ENCODE assay signal across 8 cellular contexts in the genomic region with DNA sequence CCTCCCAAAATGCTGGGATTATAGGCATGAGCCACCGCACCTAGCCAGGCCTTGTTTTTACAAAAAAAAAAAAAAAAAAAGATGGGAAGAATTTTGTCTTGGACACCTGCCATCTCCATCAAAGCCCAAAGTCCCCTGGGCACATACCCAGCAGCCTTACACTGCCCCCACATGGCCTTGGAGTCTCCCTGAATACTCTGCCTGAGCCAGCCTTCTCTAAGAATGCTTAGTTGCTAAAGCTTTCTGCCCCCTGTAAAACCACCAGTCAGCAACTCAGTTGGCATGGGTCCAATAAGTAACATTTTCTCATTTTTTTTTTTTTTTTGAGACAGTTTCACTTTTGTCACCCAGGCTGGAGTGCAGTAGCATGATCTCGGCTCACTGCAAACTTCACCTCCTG. TPM values are rescaled to one million over a fixed set of nuclear protein-coding genes. Genes with fewer than 3 reads are reported as not detected.
DNase-seq lines count a peak whose midpoint lies in the region; ATAC-seq, FAIRE-seq and TF ChIP-seq lines count a peak whose summit lies in the region.

No MANE protein-coding gene starts in this region.

- H3K4me3 ChIP-seq in cardiac muscle cell (no peak overlapping the region), PC-3 (ENCODE audit: low read length) (no peak overlapping the region), heart right ventricle (no peak overlapping the region), transverse colon (no peak overlapping the region)

- H3K9me3 ChIP-seq in cardiac muscle cell (ENCODE audit: low read depth), result no peaks in the 10 kb centered on the region
- no peaks in the 10 kb centered on the region for H3K9me3 ChIP-seq in PC-3 (ENCODE audit: low read length)
- no peaks in the 10 kb centered on the region for H3K9me3 ChIP-seq in heart right ventricle
- no peaks in the 10 kb centered on the region for H3K9me3 ChIP-seq in transverse colon

- no peaks in the 10 kb centered on the region for H3K27me3 ChIP-seq in cardiac muscle cell
- H3K27me3 ChIP-seq in PC-3 (ENCODE audit: low read length), result no peaks in the 10 kb centered on the region
- H3K27me3 ChIP-seq in heart right ventricle, result no peaks in the 10 kb centered on the region
- H3K27me3 ChIP-seq in transverse colon, result no peaks in the 10 kb centered on the region

- DNase-seq in cardiac muscle cell (ENCODE audit: low read depth in 1 of 2, low spot score in 1 of 2), result peak; percentile 42 to 80
- no peak for DNase-seq in cardiac septum (ENCODE audit: low spot score)
- no peak for DNase-seq in PC-3
- peak in 1 of 2 donors; percentile 39 for DNase-seq in heart right ventricle
- peak; percentile 59 for DNase-seq in transverse colon
- no peak for DNase-seq in GM19239 (ENCODE audit: insufficient read length, low spot score)
- no peak for DNase-seq in stimulated activated CD4-positive, alpha-beta T cell treated with anti-CD3 and anti-CD28 coated beads, Interleukin-4, amount 100 ng/mL, for 1 hour

- H4K20me1 ChIP-seq in PC-3 (ENCODE audit: low read length), result no peaks in the 10 kb centered on the region

- BruUV-seq in PC-3 (replicated peaks; lab: Mats Ljungman, UMichigan), result no TSS peak

- no peaks in the 10 kb centered on the region for H3F3A ChIP-seq in PC-3 (ENCODE audit: low read length, unreplicated experiment)

- H3K9me2 ChIP-seq in PC-3 (replicated peaks; ENCODE audit: low read length), result no peaks in the 10 kb centered on the region

- POLR2A ChIA-PET in PC-3 (lab: Charles Lee; ENCODE audit: unreplicated experiment), result no interaction called here

- H2AFZ ChIP-seq in PC-3 (ENCODE audit: low read length), result no peak overlapping the region

- ATAC-seq in PC-3 (no peak), heart right ventricle (peak in 7 of 8 donors; percentile 48 to 82 (median 74)), HG03565 (IDR thresholded peaks at IDR 0.05; ENCODE audit: unreplicated experiment) (no peak)

- no peak for TF ChIP-seq EP300 in transverse colon (IDR thresholded peaks at IDR 0.05; ENCODE audit: low read depth)

- H3K4me1 ChIP-seq in cardiac muscle cell (ENCODE audit: low read depth) (no peaks in the 10 kb centered on the region), PC-3 (ENCODE audit: insufficient read depth, low read length) (peaks cover 10% of the 10 kb centered on the region), heart right ventricle (peaks cover 0 to 4% (median 0%) of the 10 kb centered on the region in 9 donors), transverse colon (no peaks in the 10 kb centered on the region)

- CTCF ChIA-PET in PC-3 (lab: Charles Lee), result no interaction called here

- H3K79me2 ChIP-seq in PC-3 (ENCODE audit: low read length), result no peaks in the 10 kb centered on the region

- TF ChIP-seq CTCF in cardiac muscle cell (IDR thresholded peaks at IDR 0.05; ENCODE audit: low read depth, low read length) (peak; percentile 50), PC-3 (conservative IDR thresholded peaks at IDR 0.05; ENCODE audit: low read depth, low read length) (0 out of 2 replicates have a peak, but pooled peaks have one; percentile 16), heart right ventricle (IDR thresholded peaks at IDR 0.05) (peak in 7 of 9 donors; percentile 29 to 55 (median 46)), transverse colon (IDR thresholded peaks at IDR 0.05) (peak in 4 of 5 experiments; percentile 27 to 49 (median 40))

- in situ Hi-C loops in transverse colon (cut with MboI; ENCODE audit: low pct_ligation_motif_present in 1 of 4, low pct_unique_long_range_greater_than_20kb in 1 of 4, low sequenced_read_pairs in 3 of 4), result no loop called here

- WGBS in heart right ventricle, 2 donors, result 60 to 63% methylated on average over 2 of the region's 2 CpGs
- 62% methylated on average over 2 of the region's 2 CpGs; no CpG with 5 or more reads in 1 of the 2 donors for WGBS in transverse colon (ENCODE audit: low coverage in 1 of 2), 2 donors

- no peak overlapping the region for H3K27ac ChIP-seq in cardiac muscle cell
- no peak overlapping the region for H3K27ac ChIP-seq in PC-3 (ENCODE audit: low read length)
- no peak overlapping the region for H3K27ac ChIP-seq in heart right ventricle
- no peak overlapping the region for H3K27ac ChIP-seq in transverse colon

- no peak overlapping the region for H3K4me2 ChIP-seq in PC-3 (ENCODE audit: low read length)

- H3K9ac ChIP-seq in PC-3 (ENCODE audit: low read length), result no peak overlapping the region

- no peak for FAIRE-seq in GM19239 (lab: Jason Lieb, UNC)

- no peaks in the 10 kb centered on the region for H3K36me3 ChIP-seq in cardiac muscle cell
- no peaks in the 10 kb centered on the region for H3K36me3 ChIP-seq in PC-3 (ENCODE audit: low read depth, low read length)
- H3K36me3 ChIP-seq in heart right ventricle, result peaks cover 0 to 73% (median 0%) of the 10 kb centered on the region in 9 donors
- no peaks in the 10 kb centered on the region for H3K36me3 ChIP-seq in transverse colon

- TF ChIP-seq POLR2A in transverse colon (IDR thresholded peaks at IDR 0.05), result no peak

- intact Hi-C loops in cardiac septum (cut with DNase I) (loop anchor here (5.0 kb wide), 1 partner anchor 77 kb away; no protein-coding TSS in a partner anchor), PC-3 (cut with micrococcal nuclease) (no loop called here), heart right ventricle (cut with DNase I) (loop anchor here in 6 of 10 donors (1.0 to 10.0 kb wide), 5 partner anchors 47 to 135 kb away; partner anchors contain the start of gene NOSTRIN (in 1 of the 6)), transverse colon (cut with DNase I; ENCODE audit: low total_unique reads) (no loop called here)

RNA-seq across cellular contexts. Expression of gene SPC25, which starts 40.6 kb away (rescaled TPM):
- 3.3 and 10.1 TPM in 2 replicates for total RNA-seq in cardiac muscle cell
- polyA plus RNA-seq in cardiac muscle cell, result 12.0 and 33.6 TPM in 2 replicates
- 0.24 TPM for total RNA-seq in cardiac septum
- 11.1 and 19.9 TPM in 2 replicates for total RNA-seq in PC-3 (2014; rRNA removed)
- total RNA-seq in heart right ventricle, result 1 to 10 TPM in 1 of 10 donors, under 1 TPM in 5, not detected in 4; 0.17 to 3.7 (median 0.50) TPM
- polyA plus RNA-seq in heart right ventricle, result under 1 TPM in 1 of 2 donors, not detected in 1; 0.10 TPM
- total RNA-seq in transverse colon, result 10 to 100 TPM in 1 of 4 donors, 1 to 10 TPM in 1, not detected in 2; 2.5 to 10.5 TPM

RNA-seq across cellular contexts. Expression of gene NOSTRIN, which starts 47.2 kb away (rescaled TPM):
- total RNA-seq in cardiac muscle cell (0.49 and 0.92 TPM in 2 replicates), cardiac septum (8.9 TPM), PC-3 (2014; rRNA removed) (0.69 and 1.1 TPM in 2 replicates), heart right ventricle (10 to 100 TPM in 7 of 10 donors, 1 to 10 TPM in 3; 5.0 to 22.1 (median 12.2) TPM), transverse colon (10 to 100 TPM; 40.0 to 91.6 (median 47.9) TPM)
- polyA plus RNA-seq in cardiac muscle cell (2.9 and 3.6 TPM in 2 replicates), heart right ventricle (10 to 100 TPM; 11.6 to 44.6 TPM)

RNA-seq across cellular contexts. Expression of gene G6PC2, which starts 51.5 kb away (rescaled TPM):
- not detected in 2 replicates for total RNA-seq in cardiac muscle cell
- not detected in 2 replicates for polyA plus RNA-seq in cardiac muscle cell
- total RNA-seq in cardiac septum, result not detected
- not detected in 2 replicates for total RNA-seq in PC-3 (2014; rRNA removed)
- under 1 TPM in 3 of 10 donors, not detected in 7; 0.07 to 0.15 (median 0.11) TPM for total RNA-seq in heart right ventricle
- polyA plus RNA-seq in heart right ventricle, result not detected
- under 1 TPM in 2 of 4 donors, not detected in 2; 0.55 to 0.79 TPM for total RNA-seq in transverse colon

Comparison
In these comparisons a context has a peak if more than half of its experiments do, and no peak if none do; other contexts are left out.
1. DNase-seq: peak in cardiac muscle cell (2 of 2) and transverse colon (single experiment); none in cardiac septum (single experiment), PC-3 (single experiment), GM19239 (single experiment) and stimulated activated CD4-positive, alpha-beta T cell treated with anti-CD3 and anti-CD28 coated beads, Interleukin-4, amount 100 ng/mL, for 1 hour (single experiment).
2. ATAC-seq: peak in heart right ventricle (7 of 8); none in PC-3 (single experiment) and HG03565 (single experiment).
3. intact Hi-C loops: an anchor here in cardiac septum (5.0 kb wide) and heart right ventricle (1.0 to 10.0 kb wide); none called in PC-3 and transverse colon.
4. Peak in every context shown above with its lines, with median percentiles within 50 percentile points of each other: CTCF ChIP-seq.